ENCODE assay signal across 8 cellular contexts in the genomic region with DNA sequence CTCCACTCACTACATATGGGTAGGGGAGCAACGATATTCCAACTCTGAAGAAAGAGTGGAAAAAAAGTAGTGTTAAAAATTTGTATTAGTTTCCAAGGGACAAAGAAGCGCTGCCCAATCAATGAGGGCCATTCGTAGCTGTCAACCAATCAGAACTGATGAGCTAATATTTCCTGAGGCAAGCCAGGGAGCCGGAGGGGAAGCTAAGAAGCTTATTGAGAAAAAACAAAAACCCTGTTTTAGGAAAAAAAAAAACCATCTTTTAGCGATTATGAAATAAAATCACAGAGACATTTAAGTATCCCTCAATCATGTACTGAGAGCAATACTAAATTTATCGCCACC. TPM values are rescaled to one million over a fixed set of nuclear protein-coding genes. Genes with fewer than 3 reads are reported as not detected.
A peak's percentile ranks its signal among the peaks of the same experiment; 100 is the strongest.
DNase-seq lines count a peak whose midpoint lies in the region; ATAC-seq and TF ChIP-seq lines count a peak whose summit lies in the region.

No MANE protein-coding gene starts in this region.

- H3K4me3 Mint-ChIP-seq in activated T-cell treated with anti-CD3 and anti-CD28 coated beads, Interleukin-2, amount 50 U/mL, for 72 hours, result peak overlapping the region; percentile 87 to 99
- peak overlapping the region; percentile 85 to 100 (median 97) for H3K4me3 Mint-ChIP-seq in naive thymus-derived CD8-positive, alpha-beta T cell

- POLR2A ChIA-PET in naive thymus-derived CD8-positive, alpha-beta T cell (lab: Charles Lee), result interaction anchor here (0.6 to 16.7 kb wide), 26 partner anchors 8 to 1871 kb away, joined by 3 to 748 read pairs (median 15); a partner anchor contains a TSS

- H3K4me1 Mint-ChIP-seq in activated T-cell treated with anti-CD3 and anti-CD28 coated beads, Interleukin-2, amount 50 U/mL, for 72 hours (ENCODE audit: low read depth), result peaks cover 69% of the 10 kb centered on the region
- peaks cover 17 to 43% (median 41%) of the 10 kb centered on the region in 4 donors for H3K4me1 Mint-ChIP-seq in naive thymus-derived CD8-positive, alpha-beta T cell

- TF ChIP-seq CTCF in fibroblast of the aortic adventitia (IDR thresholded peaks at IDR 0.05; ENCODE audit: insufficient read depth, low read length), result no peak

- no peaks in the 10 kb centered on the region for H3K9me3 Mint-ChIP-seq in activated T-cell treated with anti-CD3 and anti-CD28 coated beads, Interleukin-2, amount 50 U/mL, for 72 hours
- H3K9me3 Mint-ChIP-seq in naive thymus-derived CD8-positive, alpha-beta T cell, result peaks cover 0 to 10% (median 0%) of the 10 kb centered on the region in 9 donors

- ATAC-seq in HG03175 (IDR thresholded peaks at IDR 0.05; ENCODE audit: unreplicated experiment), result peak; percentile 17
- no peak for ATAC-seq in activated T-cell treated with anti-CD3 and anti-CD28 coated beads, Interleukin-2, amount 50 U/mL, for 72 hours (replicated peaks in 1 of 2)
- no peak for ATAC-seq in naive thymus-derived CD8-positive, alpha-beta T cell
- ATAC-seq in GM21390 (IDR thresholded peaks at IDR 0.05; ENCODE audit: unreplicated experiment), result no peak
- ATAC-seq in GM19452 (IDR thresholded peaks at IDR 0.05; ENCODE audit: unreplicated experiment), result no peak

- H3K27me3 Mint-ChIP-seq in activated T-cell treated with anti-CD3 and anti-CD28 coated beads, Interleukin-2, amount 50 U/mL, for 72 hours (ENCODE audit: low read depth), result no peaks in the 10 kb centered on the region
- peaks cover 0 to 1% (median 0%) of the 10 kb centered on the region in 5 donors for H3K27me3 Mint-ChIP-seq in naive thymus-derived CD8-positive, alpha-beta T cell

- H3K4me3 ChIP-seq in fibroblast of the aortic adventitia (ENCODE audit: low read depth, low read length), result peak overlapping the region; percentile 74

- peak overlapping the region; percentile 100 for H3K27ac Mint-ChIP-seq in activated T-cell treated with anti-CD3 and anti-CD28 coated beads, Interleukin-2, amount 50 U/mL, for 72 hours
- H3K27ac Mint-ChIP-seq in naive thymus-derived CD8-positive, alpha-beta T cell, result peak overlapping the region; percentile 93 to 100 (median 100)

- DNase-seq in COLO668 (lab: John Stamatoyannopoulos, UW; ENCODE audit: unreplicated experiment) (peak; percentile 39), NCI-H526 (lab: John Stamatoyannopoulos, UW) (peak; percentile 46 to 56), fibroblast of the aortic adventitia (ENCODE audit: low read depth) (peak; percentile 89)
- peak in 1 of 2 donors; percentile 40 for DNase-seq in activated T-cell treated with anti-CD3 and anti-CD28 coated beads, Interleukin-2, amount 50 U/mL, for 72 hours
- DNase-seq in naive thymus-derived CD8-positive, alpha-beta T cell, result peak in 4 of 10 donors; percentile 24 to 49 (median 35)

- peaks cover 0 to 1% of the 10 kb centered on the region in 2 donors for H3K36me3 Mint-ChIP-seq in activated T-cell treated with anti-CD3 and anti-CD28 coated beads, Interleukin-2, amount 50 U/mL, for 72 hours (ENCODE audit: insufficient read depth in 2 of 2)
- H3K36me3 Mint-ChIP-seq in naive thymus-derived CD8-positive, alpha-beta T cell, result no peaks in the 10 kb centered on the region

RNA-seq across cellular contexts. Expression of a gene that starts 59.5 kb away (rescaled TPM):
- 10 to 100 TPM; 21.3 to 39.9 TPM for total RNA-seq in activated T-cell treated with anti-CD3 and anti-CD28 coated beads, Interleukin-2, amount 50 U/mL, for 72 hours
- total RNA-seq in fibroblast of the aortic adventitia (ENCODE audit: low replicate concordance), result 12.0 and 35.3 TPM in 2 replicates
- 10 to 100 TPM; 28.5 to 29.7 TPM for total RNA-seq in naive thymus-derived CD8-positive, alpha-beta T cell
- polyA plus RNA-seq in naive thymus-derived CD8-positive, alpha-beta T cell, result 1 to 10 TPM; 4.3 to 7.4 (median 5.9) TPM
